Comparison of ENCODE assay signal across 9 cellular contexts in the genomic region with DNA sequence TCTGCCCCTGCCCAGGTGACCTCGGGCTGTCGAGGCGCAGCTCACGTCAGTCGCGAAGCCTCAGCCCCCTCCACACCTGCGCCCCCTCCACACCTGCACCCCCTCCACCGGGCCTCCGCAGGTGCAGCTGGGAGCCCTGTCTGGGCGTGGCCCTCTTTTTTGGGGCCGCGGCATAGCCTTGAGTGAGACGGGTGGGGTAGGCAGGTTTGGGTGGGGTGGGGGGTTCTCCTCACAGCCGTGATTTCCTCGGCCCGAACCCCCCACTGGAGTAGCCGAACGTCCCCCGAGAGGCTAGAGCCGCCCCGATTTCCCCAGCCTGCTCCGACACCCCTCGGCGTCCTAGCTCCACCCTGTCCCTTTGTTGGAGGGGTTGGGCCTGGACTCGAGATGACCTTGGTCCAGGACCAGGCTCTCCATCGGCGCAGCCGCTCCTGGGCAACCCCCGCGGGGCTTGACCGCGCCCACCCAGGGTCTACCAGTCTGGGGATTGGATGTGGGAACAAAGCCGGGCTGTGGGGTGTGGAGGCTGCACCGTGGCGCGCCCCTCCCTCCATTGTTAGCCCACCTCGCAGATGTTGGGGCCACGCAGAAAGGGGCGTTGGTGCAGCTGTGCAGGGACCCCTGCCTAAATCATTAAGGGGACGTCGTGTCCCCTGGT. TPM values are rescaled to one million over a fixed set of nuclear protein-coding genes. Genes with fewer than 3 reads are reported as not detected.
A peak's percentile ranks its signal among the peaks of the same experiment; 100 is the strongest.
DNase-seq lines count a peak whose midpoint lies in the region; ATAC-seq, FAIRE-seq and TF ChIP-seq lines count a peak whose summit lies in the region.
"Had no signal": no experiment of that assay in that cellular context is flagged by ENCODE, and none has a peak within 500 bp of the region (broad histone marks: within the 10 kb centered on the region; RNA-seq: fewer than 3 reads in every experiment).

No MANE protein-coding gene starts in this region.

- H3K14ac ChIP-seq in H1 (ENCODE audit: insufficient read length) = no peak overlapping the region

- H4K5ac ChIP-seq in H1 (ENCODE audit: insufficient read length, low read depth, low read length) = no peak overlapping the region

- H2BK12ac ChIP-seq in H1 (ENCODE audit: low read depth, low read length) = no peak overlapping the region

- peaks cover 39% of the 10 kb centered on the region for H3K4me1 Mint-ChIP-seq in activated CD4-positive, alpha-beta T cell treated with anti-CD3 and anti-CD28 coated beads for 36 hours

- H4K8ac ChIP-seq in H1 (ENCODE audit: extremely low read depth, insufficient read depth, low read length) = peak overlapping the region; percentile 69; the same call in 1 of the 2 replicates

- H3K27me3 ChIP-seq in H1 (replicated peaks in 1 of 4; ENCODE audit: control insufficient read depth in 3 of 4, extremely low read depth in 1 of 4, insufficient read depth in 3 of 4, low read length in 3 of 4) = peaks cover 0 to 18% (median 15%) of the 10 kb centered on the region in 4 experiments; a peak in 6 of 7 replicates

- no peak overlapping the region for H3K27ac ChIP-seq in H1 (ENCODE audit: low read depth, low read length)

- DNase-seq in Daoy (ENCODE audit: low read depth) (peak; percentile 16), NCI-H2171 (lab: John Stamatoyannopoulos, UW) (peak; percentile 18), H1 (ENCODE audit: low read depth in 1 of 2, low spot score in 2 of 2) (peak in 1 of 2 experiments; percentile 81), posterior vena cava (ENCODE audit: low spot score) (peak; percentile 81), GDM1 (lab: John Stamatoyannopoulos, UW) (no peak), NCI-H187 treated with DMSO at 0.1 percent for 48 hours (lab: John Stamatoyannopoulos, UW) (no peak)
- DNase-seq in activated CD4-positive, alpha-beta T cell treated with anti-CD3 and anti-CD28 coated beads for 36 hours = no peak

- POLR2A ChIA-PET in H1 (lab: Charles Lee; ENCODE audit: partially characterized antibody) = interaction anchor here (0.7 to 6.5 kb wide), 27 partner anchors 8 to 217 kb away, joined by 3 to 71 read pairs (median 5); a partner anchor contains a TSS
- POLR2A ChIA-PET in activated CD4-positive, alpha-beta T cell treated with anti-CD3 and anti-CD28 coated beads for 36 hours (lab: Charles Lee) = interaction anchor here (0.6 kb wide), 1 partner anchor 90 kb away, joined by 3 read pairs; no protein-coding TSS in a partner anchor

- peaks cover 5 to 14% of the 10 kb centered on the region in 2 experiments for H4K20me1 ChIP-seq in H1 (replicated peaks in 1 of 2; ENCODE audit: control insufficient read depth in 1 of 2, insufficient read depth in 2 of 2, low read length in 2 of 2)

- no peak for ATAC-seq in activated CD4-positive, alpha-beta T cell treated with anti-CD3 and anti-CD28 coated beads for 36 hours
- ATAC-seq in esophagus mucosa = no peak

- 1% methylated on average over 26 of the region's 41 CpGs; no CpG with 5 or more reads in 1 of the 2 experiments for WGBS in H1 (ENCODE audit: extremely low coverage in 1 of 2, insufficient coverage in 1 of 2, insufficient read length in 1 of 2, insufficient replicate concordance in 2 of 2, low coverage in 1 of 2, low lambda C conversion rate in 2 of 2, missing lambda C conversion rate in 1 of 2), 2 experiments

- peaks cover 36% of the 10 kb centered on the region for H3K27me3 Mint-ChIP-seq in activated CD4-positive, alpha-beta T cell treated with anti-CD3 and anti-CD28 coated beads for 36 hours

- no peak overlapping the region for H2BK15ac ChIP-seq in H1 (ENCODE audit: low read length)

- peak overlapping the region in 2 of 4 experiments; percentile 45 to 50; a peak in 2 of 7 replicates for H3K9ac ChIP-seq in H1 (replicated peaks in 1 of 4; ENCODE audit: extremely low read depth in 1 of 4, low read depth in 3 of 4, low read length in 3 of 4)

- H2BK20ac ChIP-seq in H1 (ENCODE audit: low read length) = no peak overlapping the region

- no peak overlapping the region for H4K91ac ChIP-seq in H1 (replicated peaks; ENCODE audit: insufficient read length, low read length)

- H2BK5ac ChIP-seq in H1 (ENCODE audit: low read depth, low read length) = no peak overlapping the region; the same call in 1 of the 2 replicates

- intact Hi-C loops in posterior vena cava (cut with DNase I) = no loop called here
- intact Hi-C loops in activated CD4-positive, alpha-beta T cell treated with anti-CD3 and anti-CD28 coated beads for 36 hours (cut with DNase I, micrococcal nuclease) = loop anchor here (2.0 to 10.0 kb wide), 4 partner anchors 49 to 1469 kb away; a partner anchor contains a TSS

- H3K27ac Mint-ChIP-seq in activated CD4-positive, alpha-beta T cell treated with anti-CD3 and anti-CD28 coated beads for 36 hours = no peak overlapping the region

- peak overlapping the region; percentile 82 to 96 for H3K4me2 ChIP-seq in H1 (ENCODE audit: insufficient read depth in 1 of 2, low read depth in 2 of 2, low read length in 2 of 2)

- TF ChIP-seq RAD21 in H1 (IDR thresholded peaks at IDR 0.05 in 1 of 2, conservative IDR thresholded peaks at IDR 0.05 in 1 of 2; ENCODE audit: low read depth in 2 of 2, low read length in 2 of 2) = no peak

- peaks cover 0 to 32% (median 22%) of the 10 kb centered on the region in 4 experiments; a peak in 6 of 7 replicates for H3K4me1 ChIP-seq in H1 (replicated peaks in 1 of 4; ENCODE audit: control insufficient read depth in 3 of 4, insufficient read depth in 4 of 4, low read length in 3 of 4)

- H3K4ac ChIP-seq in H1 (replicated peaks; ENCODE audit: insufficient read length, low read depth, low read length) = peak overlapping the region; percentile 63

- H3K23ac ChIP-seq in H1 (ENCODE audit: insufficient read length) = no peak overlapping the region

- no peak overlapping the region for H3K56ac ChIP-seq in H1 (replicated peaks; ENCODE audit: insufficient read length, low read depth, low read length)

- no peak overlapping the region for H2AK5ac ChIP-seq in H1 (ENCODE audit: low read depth, low read length)

- H3K9me3 ChIP-seq in H1 (ENCODE audit: insufficient read depth in 2 of 2, low read depth in 1 of 2, low read length in 1 of 2) = no peaks in the 10 kb centered on the region

- no peak overlapping the region for H3K4me3 Mint-ChIP-seq in activated CD4-positive, alpha-beta T cell treated with anti-CD3 and anti-CD28 coated beads for 36 hours

- H2AFZ ChIP-seq in H1 (ENCODE audit: low read length) = no peak overlapping the region

- peak overlapping the region; percentile 65 to 95 (median 72) for H3K4me3 ChIP-seq in H1 (ENCODE audit: extremely low read depth in 1 of 4, insufficient read depth in 2 of 4, low read depth in 3 of 4, low read length in 4 of 4)

- H3K36me3 Mint-ChIP-seq in activated CD4-positive, alpha-beta T cell treated with anti-CD3 and anti-CD28 coated beads for 36 hours (ENCODE audit: low read depth) = no peaks in the 10 kb centered on the region

- H3K79me1 ChIP-seq in H1 (ENCODE audit: low read depth, low read length) = peaks cover 6% of the 10 kb centered on the region; the same call in 1 of the 2 replicates

- TF ChIP-seq CTCF in H1 (IDR thresholded peaks at IDR 0.05; ENCODE audit: control extremely low read depth in 1 of 3, insufficient read depth in 1 of 3, low read depth in 1 of 3, low read length in 3 of 3) = no peak

- TF ChIP-seq EP300 in H1 (IDR thresholded peaks at IDR 0.05; ENCODE audit: borderline replicate concordance in 1 of 2, low read depth in 2 of 2, low read length in 2 of 2) = no peak

- peaks cover 22% of the 10 kb centered on the region for H3K23me2 ChIP-seq in H1 (ENCODE audit: low read depth, low read length)

- H3K9me3 Mint-ChIP-seq in activated CD4-positive, alpha-beta T cell treated with anti-CD3 and anti-CD28 coated beads for 36 hours (ENCODE audit: low read depth) = no peaks in the 10 kb centered on the region

- H3K79me2 ChIP-seq in H1 (ENCODE audit: control insufficient read depth in 1 of 2, insufficient read depth in 2 of 2, low read length in 2 of 2) = peaks cover 0 to 5% of the 10 kb centered on the region in 2 experiments; a peak in 2 of 4 replicates

- H3K36me3 ChIP-seq in H1 (ENCODE audit: control insufficient read depth in 2 of 4, insufficient read depth in 4 of 4, low read length in 3 of 4) = no peaks in the 10 kb centered on the region

- no peak for TF ChIP-seq POLR2A in H1 (IDR thresholded peaks at IDR 0.05; ENCODE audit: control extremely low read depth in 1 of 2, low read depth in 2 of 2, low read length in 2 of 2)

- no peak overlapping the region for H3K18ac ChIP-seq in H1 (ENCODE audit: extremely low read depth, low read length)

- CTCF ChIA-PET in H1 (lab: Charles Lee; ENCODE audit: partially characterized antibody) = interaction anchor here (1.1 to 8.7 kb wide), 4 partner anchors 10 to 107 kb away, joined by 3 to 70 read pairs (median 4); no protein-coding TSS in a partner anchor
- CTCF ChIA-PET in activated CD4-positive, alpha-beta T cell treated with anti-CD3 and anti-CD28 coated beads for 36 hours (lab: Charles Lee) = interaction anchor here (0.6 to 1.2 kb wide), 4 partner anchors 17 to 147 kb away, joined by 3 to 4 read pairs (median 3); no protein-coding TSS in a partner anchor

- no peak for FAIRE-seq in H1 (lab: Jason Lieb, UNC)
- FAIRE-seq: TTC549 had no signal

- H2BK120ac ChIP-seq in H1 (replicated peaks; ENCODE audit: low read depth, low read length) = no peak overlapping the region

RNA-seq across cellular contexts. Expression of a gene that starts 0.6 kb away (rescaled TPM):
- 135 and 149 TPM in 2 replicates for total RNA-seq in Daoy (2014; rRNA removed; shearing (Covaris generic))
- total RNA-seq in H1 (2021; fragmentation: NEBNext Ultra II Directional; extraction: Animal tissue kit (Norgen Biotek cat#: 25700)) = 275 and 292 TPM in 2 replicates
- 393 and 420 TPM in 2 replicates for polyA plus RNA-seq in H1 (2011; rRNA removed)
- 210 TPM for polyA plus RNA-seq in H1 (2011; cell fraction: cytosol; rRNA removed)
- polyA plus RNA-seq in H1 (2011; cell fraction: nucleus; rRNA removed) = 252 TPM
- 287 to 415 TPM (median 389 TPM) in 4 replicates for polyA plus RNA-seq in H1 (2012, experiment 1 of 2)
- polyA plus RNA-seq in H1 (2012, experiment 2 of 2) = 421 TPM
- polyA plus RNA-seq in H1 (2013, experiment 1 of 2) = 211 TPM
- polyA plus RNA-seq in H1 (2013, experiment 2 of 2) = 208 TPM
- polyA minus RNA-seq in H1 (2011; rRNA and poly(A)+ RNA removed) = 165 and 205 TPM in 2 replicates
- polyA minus RNA-seq in H1 (2011; cell fraction: cytosol; rRNA and poly(A)+ RNA removed) = 155 TPM
- 91.3 TPM for polyA minus RNA-seq in H1 (2011; cell fraction: nucleus; rRNA and poly(A)+ RNA removed)
- total RNA-seq in posterior vena cava (10 to 100 TPM in 1 of 2 donors, 1 to 10 TPM in 1; 5.9 to 16.1 TPM), esophagus mucosa (22.0 TPM)
- under 1 TPM; 0.40 to 0.43 TPM for total RNA-seq in activated CD4-positive, alpha-beta T cell treated with anti-CD3 and anti-CD28 coated beads for 36 hours

RNA-seq across cellular contexts. Expression of a gene that starts 5.1 kb away (rescaled TPM):
- 0.95 and 1.9 TPM in 2 replicates for total RNA-seq in Daoy (2014; rRNA removed; shearing (Covaris generic))
- total RNA-seq in H1 (2021; fragmentation: NEBNext Ultra II Directional; extraction: Animal tissue kit (Norgen Biotek cat#: 25700)) = 2.0 and 2.2 TPM in 2 replicates
- polyA plus RNA-seq in H1 (2011; rRNA removed) = 2.9 and 4.3 TPM in 2 replicates
- polyA plus RNA-seq in H1 (2011; cell fraction: cytosol; rRNA removed) = 3.7 TPM
- 7.6 TPM for polyA plus RNA-seq in H1 (2011; cell fraction: nucleus; rRNA removed)
- polyA plus RNA-seq in H1 (2012, experiment 1 of 2) = 1.8 to 3.0 TPM (median 2.2 TPM) in 4 replicates
- polyA plus RNA-seq in H1 (2012, experiment 2 of 2) = 1.8 TPM
- polyA plus RNA-seq in H1 (2013, experiment 1 of 2) = 1.2 TPM
- polyA plus RNA-seq in H1 (2013, experiment 2 of 2) = 1.5 TPM
- polyA minus RNA-seq in H1 (2011; rRNA and poly(A)+ RNA removed) = 3.3 and 5.0 TPM in 2 replicates
- 3.2 TPM for polyA minus RNA-seq in H1 (2011; cell fraction: cytosol; rRNA and poly(A)+ RNA removed)
- polyA minus RNA-seq in H1 (2011; cell fraction: nucleus; rRNA and poly(A)+ RNA removed) = 4.5 TPM
- total RNA-seq in posterior vena cava = 1 to 10 TPM; 2.7 to 5.4 TPM
- 1 to 10 TPM; 1.2 to 2.0 TPM for total RNA-seq in activated CD4-positive, alpha-beta T cell treated with anti-CD3 and anti-CD28 coated beads for 36 hours
- 1.6 TPM for total RNA-seq in esophagus mucosa

RNA-seq across cellular contexts. Expression of a gene that starts 24.8 kb away (rescaled TPM):
- total RNA-seq in Daoy (2014; rRNA removed; shearing (Covaris generic)) = 81.3 and 111 TPM in 2 replicates
- 48.3 and 53.0 TPM in 2 replicates for total RNA-seq in H1 (2021; fragmentation: NEBNext Ultra II Directional; extraction: Animal tissue kit (Norgen Biotek cat#: 25700))
- 110 and 155 TPM in 2 replicates for polyA plus RNA-seq in H1 (2011; rRNA removed)
- polyA plus RNA-seq in H1 (2011; cell fraction: cytosol; rRNA removed) = 106 TPM
- polyA plus RNA-seq in H1 (2011; cell fraction: nucleus; rRNA removed) = 160 TPM
- polyA plus RNA-seq in H1 (2012, experiment 1 of 2) = 35.4 to 56.5 TPM (median 53.7 TPM) in 4 replicates
- polyA plus RNA-seq in H1 (2012, experiment 2 of 2) = 59.8 TPM
- polyA plus RNA-seq in H1 (2013, experiment 1 of 2) = 47.6 TPM
- polyA plus RNA-seq in H1 (2013, experiment 2 of 2) = 46.6 TPM
- 44.0 and 65.5 TPM in 2 replicates for polyA minus RNA-seq in H1 (2011; rRNA and poly(A)+ RNA removed)
- polyA minus RNA-seq in H1 (2011; cell fraction: cytosol; rRNA and poly(A)+ RNA removed) = 40.0 TPM
- 30.4 TPM for polyA minus RNA-seq in H1 (2011; cell fraction: nucleus; rRNA and poly(A)+ RNA removed)
- total RNA-seq in posterior vena cava = 10 to 100 TPM; 54.0 to 58.6 TPM
- total RNA-seq in activated CD4-positive, alpha-beta T cell treated with anti-CD3 and anti-CD28 coated beads for 36 hours = 10 to 100 TPM; 21.1 to 25.9 TPM
- total RNA-seq in esophagus mucosa = 29.9 TPM

RNA-seq across cellular contexts. Expression of a gene that starts 50.4 kb away (rescaled TPM):
- total RNA-seq in Daoy (2014; rRNA removed; shearing (Covaris generic)) = 59.8 and 63.6 TPM in 2 replicates
- total RNA-seq in H1 (2021; fragmentation: NEBNext Ultra II Directional; extraction: Animal tissue kit (Norgen Biotek cat#: 25700)) = 92.2 and 102 TPM in 2 replicates
- 78.1 and 102 TPM in 2 replicates for polyA plus RNA-seq in H1 (2011; rRNA removed)
- 84.5 TPM for polyA plus RNA-seq in H1 (2011; cell fraction: cytosol; rRNA removed)
- polyA plus RNA-seq in H1 (2011; cell fraction: nucleus; rRNA removed) = 230 TPM
- 112 to 138 TPM (median 135 TPM) in 4 replicates for polyA plus RNA-seq in H1 (2012, experiment 1 of 2)
- 70.6 TPM for polyA plus RNA-seq in H1 (2012, experiment 2 of 2)
- 86.9 TPM for polyA plus RNA-seq in H1 (2013, experiment 1 of 2)
- polyA plus RNA-seq in H1 (2013, experiment 2 of 2) = 84.9 TPM
- polyA minus RNA-seq in H1 (2011; rRNA and poly(A)+ RNA removed) = 58.3 and 62.0 TPM in 2 replicates
- polyA minus RNA-seq in H1 (2011; cell fraction: cytosol; rRNA and poly(A)+ RNA removed) = 56.6 TPM
- polyA minus RNA-seq in H1 (2011; cell fraction: nucleus; rRNA and poly(A)+ RNA removed) = 49.3 TPM
- total RNA-seq in posterior vena cava (100 to 1,000 TPM; 127 to 158 TPM), esophagus mucosa (99.2 TPM)
- total RNA-seq in activated CD4-positive, alpha-beta T cell treated with anti-CD3 and anti-CD28 coated beads for 36 hours = 100 to 1,000 TPM; 122 to 133 TPM

Comparison
In these comparisons a context has a peak if more than half of its experiments do, and no peak if none do; other contexts are left out.
1. DNase-seq: peak in Daoy (single experiment), NCI-H2171 (single experiment) and posterior vena cava (single experiment); none in activated CD4-positive, alpha-beta T cell treated with anti-CD3 and anti-CD28 coated beads for 36 hours (single experiment), GDM1 (single experiment) and NCI-H187 treated with DMSO at 0.1 percent for 48 hours (single experiment).
2. RNA of a gene that starts 0.6 kb away (total RNA-seq): 275 to 292 TPM in H1, 135 to 149 TPM in Daoy, 22.0 TPM in esophagus mucosa (single experiment) and 5.9 to 16.1 TPM in posterior vena cava; 0.40 to 0.43 TPM in activated CD4-positive, alpha-beta T cell treated with anti-CD3 and anti-CD28 coated beads for 36 hours; every median in the first group is over 4 times any median in the second.
3. intact Hi-C loops: an anchor here in activated CD4-positive, alpha-beta T cell treated with anti-CD3 and anti-CD28 coated beads for 36 hours (2.0 to 10.0 kb wide); none called in posterior vena cava.